Comparison of ENCODE assay signal across 1 cellular context in genomic region chr19:9986787-9987281, GRCh38.
TF ChIP-seq lines count a peak whose summit lies in the region.

No MANE protein-coding gene starts in this region.

TF ChIP-seq in H1, 55 proteins besides CTCF, POLR2A, EP300 and RAD21:
- TF ChIP-seq SP2 (IDR thresholded peaks at IDR 0.05; ENCODE audit: low read length) (no peak), ZNF274 (IDR thresholded peaks at IDR 0.05; ENCODE audit: borderline replicate concordance, extremely low read depth, low read length) (no peak), JUND (IDR thresholded peaks at IDR 0.05; ENCODE audit: low read length) (no peak), SIX5 (IDR thresholded peaks at IDR 0.05; ENCODE audit: low read depth, low read length) (no peak), TEAD4 (IDR thresholded peaks at IDR 0.05; ENCODE audit: low read depth, low read length) (no peak), KDM1A (IDR thresholded peaks at IDR 0.05; ENCODE audit: borderline replicate concordance, low read length) (no peak), NANOG (IDR thresholded peaks at IDR 0.05; ENCODE audit: insufficient read depth, low read depth, low read length, poor library complexity, severe bottlenecking) (no peak)
TF ChIP-seq in H1: peak in this region for 0.
